In the genomic region with DNA sequence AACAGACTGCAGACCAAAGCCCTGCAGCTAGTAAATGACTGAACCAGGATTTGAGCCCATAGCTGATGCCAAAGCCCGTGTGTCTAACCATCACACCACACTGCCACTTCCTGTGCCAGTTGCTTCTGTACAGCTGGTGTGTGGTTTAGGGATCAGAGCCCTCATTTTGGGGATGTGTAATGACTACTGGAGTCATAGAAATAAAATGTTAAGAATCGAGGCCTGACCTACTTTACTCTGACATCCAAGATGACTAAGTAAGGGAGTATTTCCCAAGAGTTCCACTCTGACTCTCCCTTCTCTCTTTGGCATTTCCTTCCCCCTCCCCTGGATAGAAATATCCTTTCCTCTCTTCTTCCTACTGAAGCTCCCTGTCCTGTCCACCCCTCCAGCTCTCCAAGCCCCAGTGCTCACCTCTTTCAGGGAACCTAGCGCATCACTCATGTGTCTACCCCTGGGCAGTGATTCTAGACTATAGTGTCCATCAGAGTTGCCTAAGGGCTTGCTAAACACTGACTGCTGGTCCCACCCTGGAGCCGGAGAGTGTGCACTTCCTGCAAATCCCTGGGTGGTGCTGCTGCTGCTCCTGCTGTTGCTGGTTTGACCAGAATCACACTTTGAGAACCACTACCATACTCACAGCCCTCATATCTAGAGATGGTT, we compare ENCODE assay signal across 11 cellular contexts. TPM values are rescaled to one million over a fixed set of nuclear protein-coding genes. Genes with fewer than 3 reads are reported as not detected.
DNase-seq lines count a peak whose midpoint lies in the region; ATAC-seq and TF ChIP-seq lines count a peak whose summit lies in the region.
"Had no signal": no experiment of that assay in that cellular context is flagged by ENCODE, and none has a peak within 500 bp of the region (broad histone marks: within the 10 kb centered on the region; RNA-seq: fewer than 3 reads in every experiment).

No MANE protein-coding gene starts in this region.

- H3K4me3 ChIP-seq in kidney epithelial cell (ENCODE audit: low read depth, low read length): no peak overlapping the region
- H3K4me3 ChIP-seq: cardiac muscle cell had no signal

- H3K36me3 ChIP-seq in kidney epithelial cell (ENCODE audit: control insufficient read depth, insufficient read depth, low read length): no peaks in the 10 kb centered on the region
- H3K36me3 ChIP-seq: cardiac muscle cell had no signal

- peak overlapping the region; percentile 80; the same call in 1 of the 2 replicates for H3K27ac ChIP-seq in 22Rv1
- H3K27ac ChIP-seq: cardiac muscle cell had no signal

- peak; percentile 79 for DNase-seq in HT-29 (ENCODE audit: low spot score)
- peak; percentile 81 for DNase-seq in astrocyte of the hippocampus (ENCODE audit: low read depth, low spot score)
- peak; percentile 94 for DNase-seq in kidney epithelial cell (ENCODE audit: low read depth)
- no peak for DNase-seq in NCI-H187 treated with DMSO at 0.1 percent for 48 hours (lab: John Stamatoyannopoulos, UW)
- no peak for DNase-seq in superior temporal gyrus (ENCODE audit: extremely low spot score)
- DNase-seq: activated CD4-positive, CD25-positive, alpha-beta regulatory T cell; CD4-positive, CD25-positive, alpha-beta regulatory T cell had no signal

- no peaks in the 10 kb centered on the region for H3K27me3 ChIP-seq in kidney epithelial cell (ENCODE audit: control insufficient read depth, insufficient read depth, low read length)
- H3K27me3 ChIP-seq: cardiac muscle cell had no signal

- TF ChIP-seq CTCF in 22Rv1 (IDR thresholded peaks at IDR 0.05) (no peak), kidney epithelial cell (IDR thresholded peaks at IDR 0.05; ENCODE audit: insufficient read depth, low read length, poor library complexity, severe bottlenecking) (no peak)

- ATAC-seq in GM21360 (IDR thresholded peaks at IDR 0.05; ENCODE audit: unreplicated experiment) (no peak), GM21737 (IDR thresholded peaks at IDR 0.05; ENCODE audit: unreplicated experiment) (no peak)

RNA-seq across cellular contexts. Expression of a gene that starts 53.8 kb away (rescaled TPM):
- 83.6 and 95.0 TPM in 2 replicates for total RNA-seq in HT-29 (2014; rRNA removed; shearing (Covaris generic))
- total RNA-seq in kidney epithelial cell: 71.8 and 76.3 TPM in 2 replicates

Comparison
In these comparisons a context has a peak if more than half of its experiments do, and no peak if none do; other contexts are left out.
1. DNase-seq: peak in HT-29 (single experiment), astrocyte of the hippocampus (single experiment) and kidney epithelial cell (single experiment); none in NCI-H187 treated with DMSO at 0.1 percent for 48 hours (single experiment) and superior temporal gyrus (single experiment).